In genomic region chr6:139657121-139657520, GRCh38 we compare ENCODE assay signal across 31 cellular contexts.
"Had no signal": no experiment of that assay in that cellular context is flagged by ENCODE, and none has a peak within 500 bp of the region (broad histone marks: within the 10 kb centered on the region; RNA-seq: fewer than 3 reads in every experiment).

No MANE protein-coding gene starts in this region.

- H3K27ac Mint-ChIP-seq: activated CD4-positive, alpha-beta memory T cell treated with anti-CD3 and anti-CD28 coated beads for 36 hours; activated CD4-positive, alpha-beta T cell treated with anti-CD3 and anti-CD28 coated beads for 36 hours; activated CD4-positive, alpha-beta T cell treated with anti-CD3 and anti-CD28 coated beads, Interleukin-2, amount 10 ng/mL, durations not matched to agents 24 days and 14 days; activated CD8-positive, alpha-beta memory T cell treated with anti-CD3 and anti-CD28 coated beads, Interleukin-2, amount 10 ng/mL, durations not matched to agents 7 days and 5 days; activated CD8-positive, alpha-beta T cell treated with anti-CD3 and anti-CD28 coated beads, Interleukin-2, amount 10 ng/mL, durations not matched to agents 7 days and 5 days; activated naive CD4-positive, alpha-beta T cell treated with anti-CD3 and anti-CD28 coated beads, Interleukin-2, amount 10 ng/mL, durations not matched to agents 7 days and 5 days; activated naive CD4-positive, alpha-beta T cell treated with anti-CD3 and anti-CD28 coated beads, Interleukin-2, amount 50 U/mL, for 72 hours; activated naive CD8-positive, alpha-beta T cell treated with anti-CD3 and anti-CD28 coated beads, Interleukin-2, amount 10 ng/mL, durations not matched to agents 7 days and 5 days; activated T-cell treated with anti-CD3 and anti-CD28 coated beads, Interleukin-2, amount 50 U/mL, for 72 hours; dendritic cell treated with granulocyte-macrophage colony-stimulating factor and Interleukin-4, amounts not matched to agents 40 ng/mL and 50 ng/mL, for 4 days; endodermal cell had no signal

- DNase-seq: activated CD4-positive, alpha-beta memory T cell treated with anti-CD3 and anti-CD28 coated beads for 36 hours; activated CD4-positive, alpha-beta T cell treated with anti-CD3 and anti-CD28 coated beads for 36 hours; activated CD4-positive, alpha-beta T cell treated with anti-CD3 and anti-CD28 coated beads, Interleukin-2, amount 10 ng/mL, durations not matched to agents 24 days and 14 days; activated CD4-positive, CD25-positive, alpha-beta regulatory T cell; activated CD4-positive, CD25-positive, alpha-beta regulatory T cell treated with anti-CD3 and anti-CD28 coated beads, Interleukin-2, amount 50 U/mL, for 72 hours; activated CD8-positive, alpha-beta memory T cell treated with anti-CD3 and anti-CD28 coated beads, Interleukin-2, amount 10 ng/mL, durations not matched to agents 7 days and 5 days; activated CD8-positive, alpha-beta memory T cell treated with anti-CD3 and anti-CD28 coated beads, Interleukin-2, amount 50 U/mL, for 4 hours; activated CD8-positive, alpha-beta T cell treated with anti-CD3 and anti-CD28 coated beads, Interleukin-2, amount 10 ng/mL, durations not matched to agents 7 days and 5 days; activated gamma-delta T cell; activated naive CD4-positive, alpha-beta T cell; activated naive CD4-positive, alpha-beta T cell treated with anti-CD3 and anti-CD28 coated beads, Interleukin-2, amount 10 ng/mL, durations not matched to agents 7 days and 5 days; activated naive CD8-positive, alpha-beta T cell treated with anti-CD3 and anti-CD28 coated beads, Interleukin-2, amount 10 ng/mL, durations not matched to agents 7 days and 5 days; activated T-cell treated with anti-CD3 and anti-CD28 coated beads, Interleukin-2, amount 50 U/mL, for 1 hour; activated T-cell treated with anti-CD3 and anti-CD28 coated beads, Interleukin-2, amount 50 U/mL, for 72 hours; central memory CD4-positive, alpha-beta T cell; cerebellar nuclear complex; dorsolateral prefrontal cortex; effector memory CD4-positive, alpha-beta T cell; endodermal cell; foreskin keratinocyte; gastrocnemius medialis; glutamatergic neuron; T-helper 2 cell had no signal

- ATAC-seq: activated CD4-positive, alpha-beta T cell treated with anti-CD3 and anti-CD28 coated beads for 36 hours; activated CD8-positive, alpha-beta memory T cell treated with anti-CD3 and anti-CD28 coated beads, Interleukin-2, amount 10 ng/mL, durations not matched to agents 7 days and 5 days; activated CD8-positive, alpha-beta T cell treated with anti-CD3 and anti-CD28 coated beads, Interleukin-2, amount 10 ng/mL, durations not matched to agents 7 days and 5 days; activated naive CD4-positive, alpha-beta T cell treated with anti-CD3 and anti-CD28 coated beads, Interleukin-2, amount 50 U/mL, for 72 hours; activated T-cell treated with anti-CD3 and anti-CD28 coated beads, Interleukin-2, amount 50 U/mL, for 72 hours; foreskin keratinocyte; gastrocnemius medialis had no signal

- H3K4me3 Mint-ChIP-seq: activated CD4-positive, alpha-beta memory T cell treated with anti-CD3 and anti-CD28 coated beads for 36 hours; activated CD4-positive, alpha-beta T cell treated with anti-CD3 and anti-CD28 coated beads for 36 hours; activated CD4-positive, alpha-beta T cell treated with anti-CD3 and anti-CD28 coated beads, Interleukin-2, amount 10 ng/mL, durations not matched to agents 24 days and 14 days; activated CD8-positive, alpha-beta memory T cell treated with anti-CD3 and anti-CD28 coated beads, Interleukin-2, amount 10 ng/mL, durations not matched to agents 7 days and 5 days; activated CD8-positive, alpha-beta T cell treated with anti-CD3 and anti-CD28 coated beads, Interleukin-2, amount 10 ng/mL, durations not matched to agents 7 days and 5 days; activated naive CD4-positive, alpha-beta T cell treated with anti-CD3 and anti-CD28 coated beads, Interleukin-2, amount 10 ng/mL, durations not matched to agents 7 days and 5 days; activated naive CD8-positive, alpha-beta T cell treated with anti-CD3 and anti-CD28 coated beads, Interleukin-2, amount 10 ng/mL, durations not matched to agents 7 days and 5 days; activated T-cell treated with anti-CD3 and anti-CD28 coated beads, Interleukin-2, amount 50 U/mL, for 72 hours; brain; dendritic cell treated with granulocyte-macrophage colony-stimulating factor and Interleukin-4, amounts not matched to agents 40 ng/mL and 50 ng/mL, for 4 days; endodermal cell had no signal

- H3K36me3 Mint-ChIP-seq: activated CD4-positive, alpha-beta memory T cell treated with anti-CD3 and anti-CD28 coated beads for 36 hours; activated CD8-positive, alpha-beta memory T cell treated with anti-CD3 and anti-CD28 coated beads, Interleukin-2, amount 10 ng/mL, durations not matched to agents 7 days and 5 days; activated naive CD4-positive, alpha-beta T cell treated with anti-CD3 and anti-CD28 coated beads, Interleukin-2, amount 10 ng/mL, durations not matched to agents 7 days and 5 days; activated naive CD4-positive, alpha-beta T cell treated with anti-CD3 and anti-CD28 coated beads, Interleukin-2, amount 50 U/mL, for 72 hours; activated naive CD8-positive, alpha-beta T cell treated with anti-CD3 and anti-CD28 coated beads, Interleukin-2, amount 10 ng/mL, durations not matched to agents 7 days and 5 days; brain had no signal

- H3K4me1 ChIP-seq: ascending aorta, breast epithelium, esophagus muscularis mucosa, foreskin keratinocyte, gastrocnemius medialis had no signal

- H3K27ac ChIP-seq: ascending aorta, breast epithelium, cardiac muscle cell, coronary artery, dorsolateral prefrontal cortex, esophagus muscularis mucosa, foreskin keratinocyte, gastrocnemius medialis had no signal

- H3K9me3 Mint-ChIP-seq: activated CD4-positive, alpha-beta memory T cell treated with anti-CD3 and anti-CD28 coated beads for 36 hours; activated CD4-positive, alpha-beta T cell treated with anti-CD3 and anti-CD28 coated beads, Interleukin-2, amount 10 ng/mL, durations not matched to agents 24 days and 14 days; activated naive CD4-positive, alpha-beta T cell treated with anti-CD3 and anti-CD28 coated beads, Interleukin-2, amount 10 ng/mL, durations not matched to agents 7 days and 5 days; activated naive CD4-positive, alpha-beta T cell treated with anti-CD3 and anti-CD28 coated beads, Interleukin-2, amount 50 U/mL, for 72 hours; activated naive CD8-positive, alpha-beta T cell treated with anti-CD3 and anti-CD28 coated beads, Interleukin-2, amount 10 ng/mL, durations not matched to agents 7 days and 5 days; activated T-cell treated with anti-CD3 and anti-CD28 coated beads, Interleukin-2, amount 50 U/mL, for 72 hours; endodermal cell had no signal

- H3K27me3 Mint-ChIP-seq: activated CD4-positive, alpha-beta memory T cell treated with anti-CD3 and anti-CD28 coated beads for 36 hours; activated CD8-positive, alpha-beta memory T cell treated with anti-CD3 and anti-CD28 coated beads, Interleukin-2, amount 10 ng/mL, durations not matched to agents 7 days and 5 days; activated naive CD4-positive, alpha-beta T cell treated with anti-CD3 and anti-CD28 coated beads, Interleukin-2, amount 10 ng/mL, durations not matched to agents 7 days and 5 days; brain; dendritic cell treated with granulocyte-macrophage colony-stimulating factor and Interleukin-4, amounts not matched to agents 40 ng/mL and 50 ng/mL, for 4 days had no signal

- H3K4me3 ChIP-seq: ascending aorta, breast epithelium, cardiac muscle cell, coronary artery, dorsolateral prefrontal cortex, esophagus muscularis mucosa, gastrocnemius medialis had no signal

- H3K9me3 ChIP-seq: ascending aorta, breast epithelium, esophagus muscularis mucosa, gastrocnemius medialis had no signal

- H3K36me3 ChIP-seq: ascending aorta, breast epithelium, cardiac muscle cell, esophagus muscularis mucosa, gastrocnemius medialis had no signal

- H3K4me1 Mint-ChIP-seq: activated CD4-positive, alpha-beta T cell treated with anti-CD3 and anti-CD28 coated beads for 36 hours; activated CD4-positive, alpha-beta T cell treated with anti-CD3 and anti-CD28 coated beads, Interleukin-2, amount 10 ng/mL, durations not matched to agents 24 days and 14 days; activated CD8-positive, alpha-beta memory T cell treated with anti-CD3 and anti-CD28 coated beads, Interleukin-2, amount 10 ng/mL, durations not matched to agents 7 days and 5 days; activated naive CD4-positive, alpha-beta T cell treated with anti-CD3 and anti-CD28 coated beads, Interleukin-2, amount 10 ng/mL, durations not matched to agents 7 days and 5 days; activated naive CD8-positive, alpha-beta T cell treated with anti-CD3 and anti-CD28 coated beads, Interleukin-2, amount 10 ng/mL, durations not matched to agents 7 days and 5 days had no signal

- H3K27me3 ChIP-seq: ascending aorta, breast epithelium, cardiac muscle cell, dorsolateral prefrontal cortex, esophagus muscularis mucosa, foreskin keratinocyte, gastrocnemius medialis had no signal
